In the genomic region with DNA sequence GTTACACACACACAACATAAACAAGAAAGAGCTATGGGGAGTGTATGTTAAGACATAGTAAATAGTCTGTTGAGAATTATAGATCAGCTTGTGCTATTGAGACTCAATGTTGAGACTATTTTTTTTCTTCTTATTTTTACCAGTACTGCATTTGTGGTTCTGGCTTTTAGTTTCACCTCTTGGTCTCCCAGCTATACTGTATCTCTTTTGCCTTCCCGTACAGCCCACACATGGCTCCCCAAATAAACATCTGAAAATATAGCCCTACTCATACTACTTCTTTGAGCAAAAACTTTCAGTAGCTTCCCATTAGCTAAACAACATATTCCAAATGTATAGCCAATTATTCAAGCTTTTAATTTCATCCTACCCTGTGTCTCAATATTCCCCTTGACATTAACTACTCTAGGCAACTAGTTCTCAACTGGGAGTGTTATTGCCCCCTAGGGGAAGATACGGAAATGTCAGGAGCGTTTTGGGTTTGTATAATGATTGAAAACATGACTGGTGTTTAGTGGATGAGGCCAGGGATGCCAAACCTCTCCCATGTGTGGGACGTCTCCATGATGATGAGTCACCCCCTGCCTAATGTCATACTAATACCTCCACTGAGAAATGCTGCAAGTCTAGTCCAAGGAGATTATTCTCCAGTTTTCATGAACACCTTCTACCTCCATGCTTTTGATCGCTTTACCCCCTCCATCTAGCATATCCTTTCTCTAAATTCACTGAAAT, we compare ENCODE assay signal across 8 cellular contexts. TPM values are rescaled to one million over a fixed set of nuclear protein-coding genes. Genes with fewer than 3 reads are reported as not detected.
A peak's percentile ranks its signal among the peaks of the same experiment; 100 is the strongest.
DNase-seq lines count a peak whose midpoint lies in the region; ATAC-seq, FAIRE-seq and TF ChIP-seq lines count a peak whose summit lies in the region.

No MANE protein-coding gene starts in this region.

- TF ChIP-seq EP300 in Ishikawa (IDR thresholded peaks at IDR 0.05; ENCODE audit: borderline replicate concordance): no peak

- no peak overlapping the region for H3K4me3 ChIP-seq in retinal pigment epithelial cell (ENCODE audit: low read length)

- no peaks in the 10 kb centered on the region for H3K4me1 ChIP-seq in foreskin keratinocyte

- H3K27me3 ChIP-seq in foreskin keratinocyte: no peaks in the 10 kb centered on the region

- peak; percentile 62 for TF ChIP-seq RAD21 in Ishikawa (IDR thresholded peaks at IDR 0.05; ENCODE audit: low read depth)

- ATAC-seq in GM21825 (IDR thresholded peaks at IDR 0.05; ENCODE audit: unreplicated experiment): peak; percentile 66
- ATAC-seq in foreskin keratinocyte: peak; percentile 100

- peak; percentile 3 for DNase-seq in stimulated activated CD4-positive, alpha-beta T cell treated with anti-CD3 and anti-CD28 coated beads, Interleukin-1b, Interleukin-23, amount 100 ng/mL, for 48 hours
- DNase-seq in stimulated activated CD4-positive, alpha-beta T cell treated with anti-CD3 and anti-CD28 coated beads, Interleukin-12 subunit alpha, Interleukin-12 subunit beta, amount 100 ng/mL, for 4 hours: no peak
- DNase-seq in SKM-1 treated with dmso at 0.1 percent for 144 hours (lab: John Stamatoyannopoulos, UW; ENCODE audit: unreplicated experiment) (peak; percentile 67), foreskin keratinocyte (peak; percentile 67 to 85), retinal pigment epithelial cell (ENCODE audit: low read depth) (no peak), frontal cortex (ENCODE audit: low spot score in 2 of 2) (no peak)

- TF ChIP-seq CTCF in foreskin keratinocyte (conservative IDR thresholded peaks at IDR 0.05) (peak; percentile 91), retinal pigment epithelial cell (conservative IDR thresholded peaks at IDR 0.05; ENCODE audit: low read depth, low read length) (peak; percentile 77)

- FAIRE-seq in frontal cortex (lab: Jason Lieb, UNC): no peak

- H3K27ac ChIP-seq in foreskin keratinocyte: no peak overlapping the region

TF ChIP-seq in Ishikawa, 13 proteins besides CTCF, POLR2A, EP300 and RAD21:
- TF ChIP-seq ZBTB7A (IDR thresholded peaks at IDR 0.05; ENCODE audit: low read depth) (no peak), TCF12 (IDR thresholded peaks at IDR 0.05; ENCODE audit: low read depth) (no peak), TAF1 (IDR thresholded peaks at IDR 0.05; ENCODE audit: low read depth) (no peak), NFIC (IDR thresholded peaks at IDR 0.05) (no peak), TEAD4 (IDR thresholded peaks at IDR 0.05) (no peak), FOXM1 (IDR thresholded peaks at IDR 0.05; ENCODE audit: borderline replicate concordance, low read depth) (no peak), USF1 (IDR thresholded peaks at IDR 0.05) (no peak), CEBPB (IDR thresholded peaks at IDR 0.05) (no peak), EGR1 (IDR thresholded peaks at IDR 0.05) (no peak), CREB1 (IDR thresholded peaks at IDR 0.05; ENCODE audit: low read depth) (no peak), MAX (IDR thresholded peaks at IDR 0.05) (no peak), YY1 (IDR thresholded peaks at IDR 0.05; ENCODE audit: low read depth) (no peak)
- TF ChIP-seq, protein P1, sequence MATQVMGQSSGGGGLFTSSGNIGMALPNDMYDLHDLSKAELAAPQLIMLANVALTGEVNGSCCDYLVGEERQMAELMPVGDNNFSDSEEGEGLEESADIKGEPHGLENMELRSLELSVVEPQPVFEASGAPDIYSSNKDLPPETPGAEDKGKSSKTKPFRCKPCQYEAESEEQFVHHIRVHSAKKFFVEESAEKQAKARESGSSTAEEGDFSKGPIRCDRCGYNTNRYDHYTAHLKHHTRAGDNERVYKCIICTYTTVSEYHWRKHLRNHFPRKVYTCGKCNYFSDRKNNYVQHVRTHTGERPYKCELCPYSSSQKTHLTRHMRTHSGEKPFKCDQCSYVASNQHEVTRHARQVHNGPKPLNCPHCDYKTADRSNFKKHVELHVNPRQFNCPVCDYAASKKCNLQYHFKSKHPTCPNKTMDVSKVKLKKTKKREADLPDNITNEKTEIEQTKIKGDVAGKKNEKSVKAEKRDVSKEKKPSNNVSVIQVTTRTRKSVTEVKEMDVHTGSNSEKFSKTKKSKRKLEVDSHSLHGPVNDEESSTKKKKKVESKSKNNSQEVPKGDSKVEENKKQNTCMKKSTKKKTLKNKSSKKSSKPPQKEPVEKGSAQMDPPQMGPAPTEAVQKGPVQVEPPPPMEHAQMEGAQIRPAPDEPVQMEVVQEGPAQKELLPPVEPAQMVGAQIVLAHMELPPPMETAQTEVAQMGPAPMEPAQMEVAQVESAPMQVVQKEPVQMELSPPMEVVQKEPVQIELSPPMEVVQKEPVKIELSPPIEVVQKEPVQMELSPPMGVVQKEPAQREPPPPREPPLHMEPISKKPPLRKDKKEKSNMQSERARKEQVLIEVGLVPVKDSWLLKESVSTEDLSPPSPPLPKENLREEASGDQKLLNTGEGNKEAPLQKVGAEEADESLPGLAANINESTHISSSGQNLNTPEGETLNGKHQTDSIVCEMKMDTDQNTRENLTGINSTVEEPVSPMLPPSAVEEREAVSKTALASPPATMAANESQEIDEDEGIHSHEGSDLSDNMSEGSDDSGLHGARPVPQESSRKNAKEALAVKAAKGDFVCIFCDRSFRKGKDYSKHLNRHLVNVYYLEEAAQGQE (IDR thresholded peaks at IDR 0.05; ENCODE audit: low read depth): no peak

RNA-seq across cellular contexts. Expression of gene RPE65, which starts 6.8 kb away (rescaled TPM):
- total RNA-seq in foreskin keratinocyte (not detected in 2 replicates), frontal cortex (0.41 TPM)
- not detected in 2 replicates for polyA plus RNA-seq in foreskin keratinocyte

RNA-seq across cellular contexts. Expression of gene DEPDC1, which starts 53.9 kb away (rescaled TPM):
- 23.3 and 30.2 TPM in 2 replicates for total RNA-seq in foreskin keratinocyte
- polyA plus RNA-seq in foreskin keratinocyte: 6.3 and 9.8 TPM in 2 replicates
- total RNA-seq in frontal cortex: 2.4 TPM

Comparison
In these comparisons a context has a peak if more than half of its experiments do, and no peak if none do; other contexts are left out.
1. DNase-seq: peak in stimulated activated CD4-positive, alpha-beta T cell treated with anti-CD3 and anti-CD28 coated beads, Interleukin-1b, Interleukin-23, amount 100 ng/mL, for 48 hours (single experiment), SKM-1 treated with dmso at 0.1 percent for 144 hours (single experiment) and foreskin keratinocyte (2 of 2); none in stimulated activated CD4-positive, alpha-beta T cell treated with anti-CD3 and anti-CD28 coated beads, Interleukin-12 subunit alpha, Interleukin-12 subunit beta, amount 100 ng/mL, for 4 hours (single experiment), retinal pigment epithelial cell (single experiment) and frontal cortex (0 of 2).